In genomic region chr6:38432479-38432878, GRCh38 we compare ENCODE assay signal across 18 cellular contexts.
DNase-seq lines count a peak whose midpoint lies in the region; ATAC-seq, FAIRE-seq and TF ChIP-seq lines count a peak whose summit lies in the region.
"Had no signal": no experiment of that assay in that cellular context is flagged by ENCODE, and none has a peak within 500 bp of the region (broad histone marks: within the 10 kb centered on the region; RNA-seq: fewer than 3 reads in every experiment).

No MANE protein-coding gene starts in this region.

- no peak overlapping the region for H3K4me3 Mint-ChIP-seq in activated naive CD8-positive, alpha-beta T cell treated with anti-CD3 and anti-CD28 coated beads, Interleukin-2, amount 50 U/mL, for 24 hours

- DNase-seq in Daoy (ENCODE audit: low read depth) = peak; percentile 18
- no peak for DNase-seq in HFF-Myc (ENCODE audit: extremely low read depth, low read depth)
- DNase-seq in activated naive CD8-positive, alpha-beta T cell treated with anti-CD3 and anti-CD28 coated beads, Interleukin-2, amount 50 U/mL, for 24 hours = no peak
- DNase-seq in foreskin keratinocyte = peak; percentile 5 to 33
- DNase-seq in iPS-NIHi7 (ENCODE audit: extremely low spot score) = no peak
- no peak for DNase-seq in HTR-8/SVneo (ENCODE audit: insufficient read length, low spot score)
- no peak for DNase-seq in activated CD8-positive, alpha-beta memory T cell treated with anti-CD3 and anti-CD28 coated beads for 24 hours
- no peak for DNase-seq in activated CD8-positive, alpha-beta memory T cell treated with anti-CD3 and anti-CD28 coated beads, Interleukin-2, amount 50 U/mL, for 48 hours
- DNase-seq: activated CD8-positive, alpha-beta memory T cell treated with anti-CD3 and anti-CD28 coated beads, Interleukin-2, amount 50 U/mL, for 4 hours; C1 segment of cervical spinal cord; cerebellar nuclear complex; left colon; NCI-H2029; NCI-H526; ovary; small intestine; stomach had no signal

- peaks cover 43% of the 10 kb centered on the region for H3K4me1 Mint-ChIP-seq in activated naive CD8-positive, alpha-beta T cell treated with anti-CD3 and anti-CD28 coated beads, Interleukin-2, amount 50 U/mL, for 24 hours

- peaks cover 6% of the 10 kb centered on the region for H3K4me1 ChIP-seq in foreskin keratinocyte
- H3K4me1 ChIP-seq: stomach had no signal

- no peak overlapping the region for H3K4me3 ChIP-seq in HFF-Myc (replicated peaks; ENCODE audit: low read depth, low read length)
- H3K4me3 ChIP-seq: ovary, stomach had no signal

- no peak for FAIRE-seq in HTR-8/SVneo (lab: Jason Lieb, UNC)
- FAIRE-seq: small intestine had no signal

- ATAC-seq in activated naive CD8-positive, alpha-beta T cell treated with anti-CD3 and anti-CD28 coated beads, Interleukin-2, amount 50 U/mL, for 24 hours = peak; percentile 80
- ATAC-seq in foreskin keratinocyte = peak; percentile 56
- ATAC-seq: left colon, Panc1 had no signal

- H3K9me3 Mint-ChIP-seq in activated naive CD8-positive, alpha-beta T cell treated with anti-CD3 and anti-CD28 coated beads, Interleukin-2, amount 50 U/mL, for 24 hours = peaks cover 4% of the 10 kb centered on the region

- H3K27ac Mint-ChIP-seq in activated naive CD8-positive, alpha-beta T cell treated with anti-CD3 and anti-CD28 coated beads, Interleukin-2, amount 50 U/mL, for 24 hours = peak overlapping the region; percentile 11

- no peaks in the 10 kb centered on the region for H3K27me3 Mint-ChIP-seq in activated naive CD8-positive, alpha-beta T cell treated with anti-CD3 and anti-CD28 coated beads, Interleukin-2, amount 50 U/mL, for 24 hours

- no peak overlapping the region for H3K27ac ChIP-seq in foreskin keratinocyte
- H3K27ac ChIP-seq: ovary, stomach had no signal

- no peaks in the 10 kb centered on the region for H3K27me3 ChIP-seq in foreskin keratinocyte
- H3K27me3 ChIP-seq: ovary, stomach had no signal

- peaks cover 12% of the 10 kb centered on the region for H3K36me3 Mint-ChIP-seq in activated naive CD8-positive, alpha-beta T cell treated with anti-CD3 and anti-CD28 coated beads, Interleukin-2, amount 50 U/mL, for 24 hours (ENCODE audit: low read depth)

- peak; percentile 2 for TF ChIP-seq CTCF in HFF-Myc (IDR thresholded peaks at IDR 0.05; ENCODE audit: low read depth, low read length, missing control alignments)
- peak; percentile 48 for TF ChIP-seq CTCF in foreskin keratinocyte (conservative IDR thresholded peaks at IDR 0.05)

Comparison
In these comparisons a context has a peak if more than half of its experiments do, and no peak if none do; other contexts are left out.
1. DNase-seq: peak in Daoy (single experiment) and foreskin keratinocyte (2 of 2); none in HFF-Myc (single experiment), activated naive CD8-positive, alpha-beta T cell treated with anti-CD3 and anti-CD28 coated beads, Interleukin-2, amount 50 U/mL, for 24 hours (single experiment), iPS-NIHi7 (single experiment), HTR-8/SVneo (single experiment), activated CD8-positive, alpha-beta memory T cell treated with anti-CD3 and anti-CD28 coated beads for 24 hours (single experiment) and activated CD8-positive, alpha-beta memory T cell treated with anti-CD3 and anti-CD28 coated beads, Interleukin-2, amount 50 U/mL, for 48 hours (single experiment).